29 cellular contexts compared by ENCODE assay signal in the genomic region with DNA sequence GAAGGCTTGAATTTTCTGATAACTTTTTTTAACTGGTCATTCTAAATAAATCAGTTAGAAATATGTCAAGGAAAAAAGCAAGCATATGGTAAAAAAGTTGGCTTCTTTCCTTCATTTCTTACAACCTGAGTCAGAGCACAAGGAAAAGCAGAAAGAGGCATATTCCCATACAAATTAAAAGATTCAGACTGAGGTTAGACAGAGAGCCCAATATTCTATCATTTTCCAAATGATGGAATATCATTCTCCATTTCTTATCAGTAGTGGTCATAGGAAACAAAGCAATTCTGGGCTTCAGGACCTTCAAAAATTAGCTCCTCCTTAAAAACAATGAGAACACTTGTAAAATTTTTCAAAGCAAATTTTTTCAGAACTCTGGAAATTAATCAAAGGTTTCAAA.
A peak's percentile ranks its signal among the peaks of the same experiment; 100 is the strongest.
DNase-seq lines count a peak whose midpoint lies in the region; ATAC-seq, FAIRE-seq and TF ChIP-seq lines count a peak whose summit lies in the region.
"Had no signal": no experiment of that assay in that cellular context is flagged by ENCODE, and none has a peak within 500 bp of the region (broad histone marks: within the 10 kb centered on the region; RNA-seq: fewer than 3 reads in every experiment).

No MANE protein-coding gene starts in this region.

- H3K4me1 Mint-ChIP-seq in activated CD4-positive, alpha-beta memory T cell treated with anti-CD3 and anti-CD28 coated beads for 36 hours (ENCODE audit: low read depth) = no peaks in the 10 kb centered on the region
- H3K4me1 Mint-ChIP-seq: B cell; CD14-positive monocyte; CD8-positive, alpha-beta memory T cell had no signal

- CTCF ChIA-PET in activated CD4-positive, alpha-beta memory T cell treated with anti-CD3 and anti-CD28 coated beads for 36 hours (lab: Charles Lee) = no interaction called here

- no peaks in the 10 kb centered on the region for H3K27me3 Mint-ChIP-seq in activated CD4-positive, alpha-beta memory T cell treated with anti-CD3 and anti-CD28 coated beads for 36 hours
- H3K27me3 Mint-ChIP-seq: B cell; CD8-positive, alpha-beta memory T cell had no signal

- H3K4me3 ChIP-seq in fibroblast of the aortic adventitia (ENCODE audit: low read depth, low read length) = no peak overlapping the region
- H3K4me3 ChIP-seq: A549, SJSA1 had no signal

- POLR2A ChIA-PET in activated CD4-positive, alpha-beta memory T cell treated with anti-CD3 and anti-CD28 coated beads for 36 hours (lab: Charles Lee) = no interaction called here

- DNase-seq in dedifferentiated amniotic fluid mesenchymal stem cell (ENCODE audit: extremely low spot score) = peak; percentile 20
- DNase-seq in fibroblast of the aortic adventitia (ENCODE audit: low read depth) = peak; percentile 86
- DNase-seq in HTR-8/SVneo (ENCODE audit: insufficient read length, low spot score) = no peak
- no peak for DNase-seq in activated CD4-positive, alpha-beta memory T cell treated with anti-CD3 and anti-CD28 coated beads for 36 hours
- no peak for DNase-seq in kidney glomerular epithelial cell (lab: John Stamatoyannopoulos, UW)
- DNase-seq: CD8-positive, alpha-beta memory T cell; DMS 273 treated with DMSO at 0.1 percent for 48 hours; DMS79; EL; GDM1; NCI-H1048; NCI-H1417; NCI-H1694; NCI-H2029 treated with DMSO at 0.1 percent for 48 hours; NCI-H226; NCI-H510A; NCI-H69; Right ventricle myocardium superior; RPMI8226 had no signal

- H3K27ac Mint-ChIP-seq in activated CD4-positive, alpha-beta memory T cell treated with anti-CD3 and anti-CD28 coated beads for 36 hours = no peak overlapping the region
- H3K27ac Mint-ChIP-seq: B cell; CD14-positive monocyte; CD8-positive, alpha-beta memory T cell had no signal

- H3K36me3 Mint-ChIP-seq in activated CD4-positive, alpha-beta memory T cell treated with anti-CD3 and anti-CD28 coated beads for 36 hours = no peaks in the 10 kb centered on the region
- H3K36me3 Mint-ChIP-seq: CD14-positive monocyte; CD8-positive, alpha-beta memory T cell had no signal

- H3K9me3 Mint-ChIP-seq in activated CD4-positive, alpha-beta memory T cell treated with anti-CD3 and anti-CD28 coated beads for 36 hours = peaks cover 6% of the 10 kb centered on the region

- intact Hi-C loops in activated CD4-positive, alpha-beta memory T cell treated with anti-CD3 and anti-CD28 coated beads for 36 hours (cut with micrococcal nuclease) = no loop called here

- TF ChIP-seq CTCF in fibroblast of the aortic adventitia (IDR thresholded peaks at IDR 0.05; ENCODE audit: insufficient read depth, low read length) = no peak

- no peak for FAIRE-seq in HTR-8/SVneo (lab: Jason Lieb, UNC)
- FAIRE-seq: A549, GM12891, GM19239, H1 had no signal

- no peak overlapping the region for H3K4me3 Mint-ChIP-seq in activated CD4-positive, alpha-beta memory T cell treated with anti-CD3 and anti-CD28 coated beads for 36 hours
- H3K4me3 Mint-ChIP-seq: B cell; CD14-positive monocyte; CD8-positive, alpha-beta memory T cell had no signal

- ATAC-seq in SK-N-SH treated with all-trans-retinoic acid at 6 μM for 48 hours = no peak
- no peak for ATAC-seq in HG03521 (IDR thresholded peaks at IDR 0.05; ENCODE audit: unreplicated experiment)
- ATAC-seq: A549, HCT116 had no signal

TF ChIP-seq in SK-N-SH treated with all-trans-retinoic acid at 6 μM for 48 hours, 23 proteins besides CTCF, POLR2A, EP300 and RAD21:
- TF ChIP-seq CSDC2 (CRISPR knock-in tag; IDR thresholded peaks at IDR 0.05) = no peak
- TF ChIP-seq ISL1 (CRISPR knock-in tag; IDR thresholded peaks at IDR 0.05) = peak; percentile 25; the same call in 1 of the 2 replicates
- TF ChIP-seq ZC3H10 (CRISPR knock-in tag; IDR thresholded peaks at IDR 0.05) = no peak
- TF ChIP-seq, protein P1, sequence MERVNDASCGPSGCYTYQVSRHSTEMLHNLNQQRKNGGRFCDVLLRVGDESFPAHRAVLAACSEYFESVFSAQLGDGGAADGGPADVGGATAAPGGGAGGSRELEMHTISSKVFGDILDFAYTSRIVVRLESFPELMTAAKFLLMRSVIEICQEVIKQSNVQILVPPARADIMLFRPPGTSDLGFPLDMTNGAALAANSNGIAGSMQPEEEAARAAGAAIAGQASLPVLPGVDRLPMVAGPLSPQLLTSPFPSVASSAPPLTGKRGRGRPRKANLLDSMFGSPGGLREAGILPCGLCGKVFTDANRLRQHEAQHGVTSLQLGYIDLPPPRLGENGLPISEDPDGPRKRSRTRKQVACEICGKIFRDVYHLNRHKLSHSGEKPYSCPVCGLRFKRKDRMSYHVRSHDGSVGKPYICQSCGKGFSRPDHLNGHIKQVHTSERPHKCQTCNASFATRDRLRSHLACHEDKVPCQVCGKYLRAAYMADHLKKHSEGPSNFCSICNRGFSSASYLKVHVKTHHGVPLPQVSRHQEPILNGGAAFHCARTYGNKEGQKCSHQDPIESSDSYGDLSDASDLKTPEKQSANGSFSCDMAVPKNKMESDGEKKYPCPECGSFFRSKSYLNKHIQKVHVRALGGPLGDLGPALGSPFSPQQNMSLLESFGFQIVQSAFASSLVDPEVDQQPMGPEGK (CRISPR knock-in tag; IDR thresholded peaks at IDR 0.05; ENCODE audit: borderline replicate concordance) = no peak
- TF ChIP-seq TSHZ2 (CRISPR knock-in tag; IDR thresholded peaks at IDR 0.05) = no peak

Comparison
In these comparisons a context has a peak if more than half of its experiments do, and no peak if none do; other contexts are left out.
1. DNase-seq: peak in dedifferentiated amniotic fluid mesenchymal stem cell (single experiment) and fibroblast of the aortic adventitia (single experiment); none in HTR-8/SVneo (single experiment), activated CD4-positive, alpha-beta memory T cell treated with anti-CD3 and anti-CD28 coated beads for 36 hours (single experiment) and kidney glomerular epithelial cell (single experiment).